Comparison of ENCODE assay signal across 1 cellular context in genomic region chr11:17277024-17277584, GRCh38.
TF ChIP-seq lines count a peak whose summit lies in the region.

No MANE protein-coding gene starts in this region.

TF ChIP-seq in HepG2, 621 proteins besides CTCF, POLR2A, EP300 and RAD21 (continued from another document):
- TF ChIP-seq, protein P1, sequence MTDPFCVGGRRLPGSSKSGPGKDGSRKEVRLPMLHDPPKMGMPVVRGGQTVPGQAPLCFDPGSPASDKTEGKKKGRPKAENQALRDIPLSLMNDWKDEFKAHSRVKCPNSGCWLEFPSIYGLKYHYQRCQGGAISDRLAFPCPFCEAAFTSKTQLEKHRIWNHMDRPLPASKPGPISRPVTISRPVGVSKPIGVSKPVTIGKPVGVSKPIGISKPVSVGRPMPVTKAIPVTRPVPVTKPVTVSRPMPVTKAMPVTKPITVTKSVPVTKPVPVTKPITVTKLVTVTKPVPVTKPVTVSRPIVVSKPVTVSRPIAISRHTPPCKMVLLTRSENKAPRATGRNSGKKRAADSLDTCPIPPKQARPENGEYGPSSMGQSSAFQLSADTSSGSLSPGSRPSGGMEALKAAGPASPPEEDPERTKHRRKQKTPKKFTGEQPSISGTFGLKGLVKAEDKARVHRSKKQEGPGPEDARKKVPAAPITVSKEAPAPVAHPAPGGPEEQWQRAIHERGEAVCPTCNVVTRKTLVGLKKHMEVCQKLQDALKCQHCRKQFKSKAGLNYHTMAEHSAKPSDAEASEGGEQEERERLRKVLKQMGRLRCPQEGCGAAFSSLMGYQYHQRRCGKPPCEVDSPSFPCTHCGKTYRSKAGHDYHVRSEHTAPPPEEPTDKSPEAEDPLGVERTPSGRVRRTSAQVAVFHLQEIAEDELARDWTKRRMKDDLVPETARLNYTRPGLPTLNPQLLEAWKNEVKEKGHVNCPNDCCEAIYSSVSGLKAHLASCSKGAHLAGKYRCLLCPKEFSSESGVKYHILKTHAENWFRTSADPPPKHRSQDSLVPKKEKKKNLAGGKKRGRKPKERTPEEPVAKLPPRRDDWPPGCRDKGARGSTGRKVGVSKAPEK (CRISPR knock-in tag; IDR thresholded peaks at IDR 0.05; ENCODE audit: borderline replicate concordance): no peak
- TF ChIP-seq FOXC1 (CRISPR knock-in tag; IDR thresholded peaks at IDR 0.05; ENCODE audit: borderline replicate concordance) (no peak), FOXM1 (CRISPR knock-in tag; IDR thresholded peaks at IDR 0.05) (no peak), ZNF138 (CRISPR knock-in tag; IDR thresholded peaks at IDR 0.05; ENCODE audit: low read depth) (no peak), TGIF2 (CRISPR knock-in tag; IDR thresholded peaks at IDR 0.05) (no peak), NFAT5 (CRISPR knock-in tag; IDR thresholded peaks at IDR 0.05) (no peak), MXD4 (CRISPR knock-in tag; IDR thresholded peaks at IDR 0.05) (no peak), ZBTB1 (CRISPR knock-in tag; IDR thresholded peaks at IDR 0.05; ENCODE audit: borderline replicate concordance) (no peak), PAF1 (CRISPR knock-in tag; IDR thresholded peaks at IDR 0.05) (no peak)
- TF ChIP-seq, protein P2, sequence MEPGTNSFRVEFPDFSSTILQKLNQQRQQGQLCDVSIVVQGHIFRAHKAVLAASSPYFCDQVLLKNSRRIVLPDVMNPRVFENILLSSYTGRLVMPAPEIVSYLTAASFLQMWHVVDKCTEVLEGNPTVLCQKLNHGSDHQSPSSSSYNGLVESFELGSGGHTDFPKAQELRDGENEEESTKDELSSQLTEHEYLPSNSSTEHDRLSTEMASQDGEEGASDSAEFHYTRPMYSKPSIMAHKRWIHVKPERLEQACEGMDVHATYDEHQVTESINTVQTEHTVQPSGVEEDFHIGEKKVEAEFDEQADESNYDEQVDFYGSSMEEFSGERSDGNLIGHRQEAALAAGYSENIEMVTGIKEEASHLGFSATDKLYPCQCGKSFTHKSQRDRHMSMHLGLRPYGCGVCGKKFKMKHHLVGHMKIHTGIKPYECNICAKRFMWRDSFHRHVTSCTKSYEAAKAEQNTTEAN (CRISPR knock-in tag; conservative IDR thresholded peaks at IDR 0.05): no peak
- TF ChIP-seq, protein P3, sequence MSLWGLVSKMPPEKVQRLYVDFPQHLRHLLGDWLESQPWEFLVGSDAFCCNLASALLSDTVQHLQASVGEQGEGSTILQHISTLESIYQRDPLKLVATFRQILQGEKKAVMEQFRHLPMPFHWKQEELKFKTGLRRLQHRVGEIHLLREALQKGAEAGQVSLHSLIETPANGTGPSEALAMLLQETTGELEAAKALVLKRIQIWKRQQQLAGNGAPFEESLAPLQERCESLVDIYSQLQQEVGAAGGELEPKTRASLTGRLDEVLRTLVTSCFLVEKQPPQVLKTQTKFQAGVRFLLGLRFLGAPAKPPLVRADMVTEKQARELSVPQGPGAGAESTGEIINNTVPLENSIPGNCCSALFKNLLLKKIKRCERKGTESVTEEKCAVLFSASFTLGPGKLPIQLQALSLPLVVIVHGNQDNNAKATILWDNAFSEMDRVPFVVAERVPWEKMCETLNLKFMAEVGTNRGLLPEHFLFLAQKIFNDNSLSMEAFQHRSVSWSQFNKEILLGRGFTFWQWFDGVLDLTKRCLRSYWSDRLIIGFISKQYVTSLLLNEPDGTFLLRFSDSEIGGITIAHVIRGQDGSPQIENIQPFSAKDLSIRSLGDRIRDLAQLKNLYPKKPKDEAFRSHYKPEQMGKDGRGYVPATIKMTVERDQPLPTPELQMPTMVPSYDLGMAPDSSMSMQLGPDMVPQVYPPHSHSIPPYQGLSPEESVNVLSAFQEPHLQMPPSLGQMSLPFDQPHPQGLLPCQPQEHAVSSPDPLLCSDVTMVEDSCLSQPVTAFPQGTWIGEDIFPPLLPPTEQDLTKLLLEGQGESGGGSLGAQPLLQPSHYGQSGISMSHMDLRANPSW (CRISPR knock-in tag; IDR thresholded peaks at IDR 0.05; ENCODE audit: borderline replicate concordance): no peak
